Comparison of ENCODE assay signal across 23 cellular contexts in the genomic region with DNA sequence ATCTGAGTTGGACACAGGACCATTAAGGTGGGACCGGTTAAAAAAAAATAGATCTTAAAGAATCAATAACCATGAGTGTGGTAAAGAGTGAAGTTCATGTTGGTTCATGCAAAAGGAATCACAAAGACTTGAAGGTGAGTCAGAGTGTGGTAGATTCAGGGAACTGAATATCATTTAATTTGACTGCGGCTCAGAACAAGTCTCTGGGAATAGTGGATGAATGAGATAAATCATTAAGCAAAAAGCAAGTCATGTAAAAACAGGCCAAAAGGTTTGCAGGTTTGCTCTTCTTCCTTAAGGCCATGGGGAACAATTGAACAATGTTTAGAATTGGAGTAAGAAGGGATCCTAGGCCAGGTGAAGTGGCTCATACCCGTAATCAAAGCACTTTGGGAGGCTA.
DNase-seq lines count a peak whose midpoint lies in the region; ATAC-seq, FAIRE-seq and TF ChIP-seq lines count a peak whose summit lies in the region.
"Had no signal": no experiment of that assay in that cellular context is flagged by ENCODE, and none has a peak within 500 bp of the region (broad histone marks: within the 10 kb centered on the region; RNA-seq: fewer than 3 reads in every experiment).

No MANE protein-coding gene starts in this region.

- ATAC-seq in GM21515 (IDR thresholded peaks at IDR 0.05; ENCODE audit: unreplicated experiment) (no peak), GM18511 (IDR thresholded peaks at IDR 0.05; ENCODE audit: unreplicated experiment) (no peak)
- ATAC-seq: GM23338, HCT116, HepG2 had no signal

- no peaks in the 10 kb centered on the region for H3K9me2 ChIP-seq in GM23248 (ENCODE audit: insufficient read depth)

- 62 to 65% methylated on average over 3 of the region's 3 CpGs for WGBS in GM23248 (ENCODE audit: low coverage in 1 of 2, low lambda C conversion rate in 2 of 2, missing lambda C conversion rate in 2 of 2), 2 experiments

- no peaks in the 10 kb centered on the region for H3F3A ChIP-seq in GM23248 (ENCODE audit: insufficient read depth)

- H3K27ac ChIP-seq in GM23248, result no peak overlapping the region
- H3K27ac ChIP-seq: KMS-11, PC-9, SJCRH30 had no signal

- H3K27me3 ChIP-seq in GM23248 (replicated peaks; ENCODE audit: insufficient read depth) (no peaks in the 10 kb centered on the region), bronchial epithelial cell (ENCODE audit: control insufficient read depth, insufficient read depth, low read length) (no peaks in the 10 kb centered on the region), kidney epithelial cell (ENCODE audit: control insufficient read depth, insufficient read depth, low read length) (no peaks in the 10 kb centered on the region)
- H3K27me3 ChIP-seq: SJCRH30 had no signal

- H3K9me3 ChIP-seq in GM23248 (ENCODE audit: low read depth), result no peaks in the 10 kb centered on the region
- H3K9me3 ChIP-seq: SJCRH30 had no signal

- H3K4me3 ChIP-seq in GM23248 (no peak overlapping the region), bronchial epithelial cell (ENCODE audit: low read depth, low read length) (no peak overlapping the region), kidney epithelial cell (ENCODE audit: low read depth, low read length) (no peak overlapping the region)
- H3K4me3 ChIP-seq: GM23338, PC-9, SJCRH30 had no signal

- H3K79me2 ChIP-seq in GM23248 (ENCODE audit: insufficient read depth), result no peaks in the 10 kb centered on the region

- no peaks in the 10 kb centered on the region for H3K4me1 ChIP-seq in GM23248 (ENCODE audit: insufficient read depth)
- H3K4me1 ChIP-seq: SJCRH30 had no signal

- DNase-seq in GM23248 (peak; percentile 16), M059J (ENCODE audit: low read depth) (peak; percentile 9), bronchial epithelial cell (ENCODE audit: low read depth) (peak; percentile 85), kidney epithelial cell (ENCODE audit: low read depth) (peak; percentile 72), LoVo (ENCODE audit: low spot score) (no peak), NCI-H1694 treated with DMSO at 0.1 percent for 48 hours (lab: John Stamatoyannopoulos, UW) (no peak)
- DNase-seq: C1 segment of cervical spinal cord; CD8-positive, alpha-beta memory T cell; DMS79; MM.1S; NCI-H1105; NCI-H1694; NCI-H2107; NCI-H524; NCI-H82; PC-9; SJCRH30 had no signal

- no peak overlapping the region for H3K4me2 ChIP-seq in GM23248 (ENCODE audit: unreplicated experiment)
- H3K4me2 ChIP-seq: GM23338, KMS-11, PC-9 had no signal

- no peaks in the 10 kb centered on the region for H4K20me1 ChIP-seq in GM23248 (ENCODE audit: insufficient read depth)

- H3K36me3 ChIP-seq in GM23248 (ENCODE audit: low read depth) (no peaks in the 10 kb centered on the region), bronchial epithelial cell (ENCODE audit: control insufficient read depth, insufficient read depth, low read length) (no peaks in the 10 kb centered on the region), kidney epithelial cell (ENCODE audit: control insufficient read depth, insufficient read depth, low read length) (no peaks in the 10 kb centered on the region)
- H3K36me3 ChIP-seq: SJCRH30 had no signal

- no peak for TF ChIP-seq CTCF in bronchial epithelial cell (IDR thresholded peaks at IDR 0.05; ENCODE audit: insufficient read depth, low read length, severe bottlenecking)
- no peak for TF ChIP-seq CTCF in kidney epithelial cell (IDR thresholded peaks at IDR 0.05; ENCODE audit: insufficient read depth, low read length, poor library complexity, severe bottlenecking)

- FAIRE-seq in bronchial epithelial cell (lab: Jason Lieb, UNC), result no peak
- FAIRE-seq: HepG2 had no signal

- no peak overlapping the region for H2AFZ ChIP-seq in GM23248
- H2AFZ ChIP-seq: GM23338, PC-9 had no signal

- in situ Hi-C loops in GM23248 (cut with MboI), result no loop called here

- H3K9ac ChIP-seq in GM23248, result no peak overlapping the region
- H3K9ac ChIP-seq: KMS-11 had no signal

Comparison
In these comparisons a context has a peak if more than half of its experiments do, and no peak if none do; other contexts are left out.
1. DNase-seq: peak in GM23248 (single experiment), M059J (single experiment), bronchial epithelial cell (single experiment) and kidney epithelial cell (single experiment); none in LoVo (single experiment) and NCI-H1694 treated with DMSO at 0.1 percent for 48 hours (single experiment).